In the genomic region with DNA sequence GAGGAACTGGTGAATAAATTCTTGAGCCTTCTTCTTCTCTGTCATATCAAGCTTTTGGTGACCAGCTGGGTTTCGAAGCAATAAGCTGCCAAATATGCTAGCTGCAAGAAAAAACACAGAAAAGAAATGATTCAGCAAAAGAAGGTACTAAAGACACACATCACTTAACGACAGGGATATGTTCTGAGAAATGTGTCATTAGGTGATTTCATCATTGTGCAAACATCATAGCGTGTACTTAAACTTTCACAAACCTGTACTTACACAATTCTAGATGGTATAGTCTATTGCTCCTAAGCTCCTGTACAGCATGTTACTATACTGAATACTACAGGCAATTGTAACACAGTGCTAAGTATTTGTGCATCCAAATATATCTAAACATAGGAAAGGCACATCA, we compare ENCODE assay signal across 18 cellular contexts. TPM values are rescaled to one million over a fixed set of nuclear protein-coding genes. Genes with fewer than 3 reads are reported as not detected.
DNase-seq lines count a peak whose midpoint lies in the region; ATAC-seq, FAIRE-seq and TF ChIP-seq lines count a peak whose summit lies in the region.
"Had no signal": no experiment of that assay in that cellular context is flagged by ENCODE, and none has a peak within 500 bp of the region (broad histone marks: within the 10 kb centered on the region; RNA-seq: fewer than 3 reads in every experiment).

No MANE protein-coding gene starts in this region.

- POLR2A ChIA-PET in activated CD4-positive, alpha-beta T cell treated with anti-CD3 and anti-CD28 coated beads, Interleukin-2, amount 10 ng/mL, durations not matched to agents 7 days and 5 days (lab: Charles Lee): no interaction called here
- POLR2A ChIA-PET in K562 (lab: Yijun Ruan, JAX): interaction anchor here (0.7 to 1.2 kb wide), 3 partner anchors 13 to 387 kb away, joined by 3 to 5 read pairs (median 3); no protein-coding TSS in a partner anchor

- TF ChIP-seq POLR2A in K562 (conservative IDR thresholded peaks at IDR 0.05): no peak

- H2AFZ ChIP-seq in K562 (ENCODE audit: low read depth, low read length): no peak overlapping the region

- no peak overlapping the region; a peak in 1 of 4 replicates for H3K9ac ChIP-seq in K562 (ENCODE audit: insufficient read depth in 1 of 2, low read depth in 2 of 2, low read length in 2 of 2)

- H3K9me1 ChIP-seq in K562 (ENCODE audit: control insufficient read depth, insufficient read depth, low read length): no peaks in the 10 kb centered on the region

- H3K4me3 Mint-ChIP-seq in activated CD4-positive, alpha-beta T cell treated with anti-CD3 and anti-CD28 coated beads, Interleukin-2, amount 10 ng/mL, durations not matched to agents 7 days and 5 days: peak overlapping the region; percentile 35
- peak overlapping the region; percentile 56 for H3K4me3 Mint-ChIP-seq in neural crest cell

- no peak for TF ChIP-seq EP300 in K562 (IDR thresholded peaks at IDR 0.05; ENCODE audit: low read length)

- DNase-seq in activated CD4-positive, alpha-beta T cell treated with anti-CD3 and anti-CD28 coated beads, Interleukin-2, amount 10 ng/mL, durations not matched to agents 7 days and 5 days: no peak
- no peak for DNase-seq in activated CD4-positive, alpha-beta T cell treated with anti-CD3 and anti-CD28 coated beads for 1 hour
- DNase-seq in MV-4-11 (lab: John Stamatoyannopoulos, UW) (peak; percentile 18), K562 (ENCODE audit: extremely low read depth in 1 of 4, low spot score in 3 of 4) (peak in 1 of 4 experiments; percentile 17), neural crest cell (ENCODE audit: low read depth, low spot score) (no peak), NCI-H146 (lab: John Stamatoyannopoulos, UW) (no peak)
- DNase-seq: activated CD4-positive, alpha-beta T cell treated with anti-CD3 and anti-CD28 coated beads for 48 hours; hypothalamus; left ventricle myocardium inferior; NCI-H1930; NCI-H526 treated with DMSO at 0.1 percent for 48 hours; stimulated activated CD4-positive, alpha-beta T cell treated with anti-CD3 and anti-CD28 coated beads, Interleukin-15, amount 100 ng/mL, for 24 hours had no signal

- H3K79me2 ChIP-seq in K562 (ENCODE audit: control insufficient read depth, insufficient read depth, low read length): peaks cover 21% of the 10 kb centered on the region

- 21% methylated on average over 3 of the region's 3 CpGs for WGBS in K562 (ENCODE audit: insufficient coverage, low coverage, missing lambda C conversion rate)

- no peaks in the 10 kb centered on the region; a peak in 1 of 5 replicates for H3K27me3 ChIP-seq in K562 (ENCODE audit: control insufficient read depth in 2 of 2, insufficient read depth in 2 of 2, low read length in 2 of 2)
- H3K27me3 ChIP-seq: ascending aorta had no signal

- peak overlapping the region; percentile 26; the same call in 2 of the 3 replicates for H3K27ac ChIP-seq in K562 (ENCODE audit: extremely low read depth, low read depth, low read length)
- H3K27ac ChIP-seq: ascending aorta, coronary artery, left ventricle myocardium inferior had no signal

- intact Hi-C loops in K562 (cut with micrococcal nuclease): no loop called here

- H3K4me1 ChIP-seq in K562 (replicated peaks in 1 of 2; ENCODE audit: control insufficient read depth in 2 of 2, insufficient read depth in 2 of 2, low read length in 2 of 2): peaks cover 20 to 25% of the 10 kb centered on the region in 2 experiments; a peak in 4 of 5 replicates

- no peak overlapping the region for H3K4me3 ChIP-seq in K562
- H3K4me3 ChIP-seq: ascending aorta, coronary artery, left ventricle myocardium inferior had no signal

- CTCF ChIA-PET in activated CD4-positive, alpha-beta T cell treated with anti-CD3 and anti-CD28 coated beads, Interleukin-2, amount 10 ng/mL, durations not matched to agents 7 days and 5 days (lab: Charles Lee): interaction anchor here (0.7 to 1.0 kb wide), 3 partner anchors 9 to 127 kb away, joined by 3 read pairs; no protein-coding TSS in a partner anchor
- CTCF ChIA-PET in K562 (lab: Yijun Ruan, JAX; ENCODE audit: low intra/inter-chr PET ratio): no interaction called here

- H3K4me2 ChIP-seq in K562 (ENCODE audit: insufficient read depth, low read length): no peak overlapping the region

- no peaks in the 10 kb centered on the region for H3K27me3 Mint-ChIP-seq in activated CD4-positive, alpha-beta T cell treated with anti-CD3 and anti-CD28 coated beads, Interleukin-2, amount 10 ng/mL, durations not matched to agents 7 days and 5 days
- H3K27me3 Mint-ChIP-seq in neural crest cell (ENCODE audit: low read depth): no peaks in the 10 kb centered on the region

- in situ Hi-C loops in K562 (cut with MboI): no loop called here

- 0 out of 2 replicates have a peak, but pooled peaks cover 5% of the 10 kb centered on the region for H4K20me1 ChIP-seq in K562 (replicated peaks; ENCODE audit: control insufficient read depth, insufficient read depth, low read length)

- no peak overlapping the region for H3K27ac Mint-ChIP-seq in activated CD4-positive, alpha-beta T cell treated with anti-CD3 and anti-CD28 coated beads, Interleukin-2, amount 10 ng/mL, durations not matched to agents 7 days and 5 days
- no peak overlapping the region for H3K27ac Mint-ChIP-seq in neural crest cell (ENCODE audit: unreplicated experiment)
- H3K27ac Mint-ChIP-seq: activated T-helper 2 cell treated with anti-CD3 and anti-CD28 coated beads, Interferon-gamma antibody, Interleukin-2, Interleukin-4, amounts not matched to agents 10 μg/mL and 5 μg/mL and 100 μg/mL, durations not matched to agents 14 hours and 24 hours and 36 hours had no signal

- H3K9me3 ChIP-seq in K562 (replicated peaks; ENCODE audit: control insufficient read depth, insufficient read depth, low read depth, low read length): no peaks in the 10 kb centered on the region
- H3K9me3 ChIP-seq: ascending aorta, Caco-2, left ventricle myocardium inferior had no signal

- TF ChIP-seq RAD21 in K562 (CRISPR knock-in tag; conservative IDR thresholded peaks at IDR 0.05 in 1 of 2, IDR thresholded peaks at IDR 0.05 in 1 of 2): no peak

- H3K36me3 Mint-ChIP-seq in activated CD4-positive, alpha-beta T cell treated with anti-CD3 and anti-CD28 coated beads, Interleukin-2, amount 10 ng/mL, durations not matched to agents 7 days and 5 days (ENCODE audit: low read depth): peaks cover 23% of the 10 kb centered on the region
- peaks cover 7% of the 10 kb centered on the region for H3K36me3 Mint-ChIP-seq in neural crest cell (ENCODE audit: low read depth)

- FAIRE-seq in K562 (lab: Jason Lieb, UNC): no peak

- H3K36me3 ChIP-seq in K562 (ENCODE audit: control insufficient read depth, insufficient read depth, low read length): peaks cover 44% of the 10 kb centered on the region

- no TSS peak for BruUV-seq in K562 (replicated peaks; lab: Mats Ljungman, UMichigan)

- H3K4me1 Mint-ChIP-seq in activated CD4-positive, alpha-beta T cell treated with anti-CD3 and anti-CD28 coated beads, Interleukin-2, amount 10 ng/mL, durations not matched to agents 7 days and 5 days: peaks cover 23% of the 10 kb centered on the region
- peaks cover 17% of the 10 kb centered on the region for H3K4me1 Mint-ChIP-seq in neural crest cell

- H3K9me3 Mint-ChIP-seq in activated CD4-positive, alpha-beta T cell treated with anti-CD3 and anti-CD28 coated beads, Interleukin-2, amount 10 ng/mL, durations not matched to agents 7 days and 5 days: no peaks in the 10 kb centered on the region
- H3K9me3 Mint-ChIP-seq in neural crest cell: no peaks in the 10 kb centered on the region
- H3K9me3 Mint-ChIP-seq: activated T-helper 2 cell treated with anti-CD3 and anti-CD28 coated beads, Interferon-gamma antibody, Interleukin-2, Interleukin-4, amounts not matched to agents 10 μg/mL and 5 μg/mL and 100 μg/mL, durations not matched to agents 14 hours and 24 hours and 36 hours had no signal

- ATAC-seq in K562: no peak
- ATAC-seq in GM21717 (IDR thresholded peaks at IDR 0.05; ENCODE audit: unreplicated experiment): no peak
- ATAC-seq in HG03520 (IDR thresholded peaks at IDR 0.05; ENCODE audit: unreplicated experiment): no peak

- no peak for TF ChIP-seq CTCF in K562 (IDR thresholded peaks at IDR 0.05 in 2 of 3, conservative IDR thresholded peaks at IDR 0.05 in 1 of 3; ENCODE audit: insufficient read depth in 2 of 3, low read depth in 1 of 3, low read length in 3 of 3)
- TF ChIP-seq CTCF in neural crest cell (conservative IDR thresholded peaks at IDR 0.05): no peak

RNA-seq across cellular contexts. Expression of gene MTF1, which starts 2.9 kb away (rescaled TPM):
- total RNA-seq in activated CD4-positive, alpha-beta T cell treated with anti-CD3 and anti-CD28 coated beads, Interleukin-2, amount 10 ng/mL, durations not matched to agents 7 days and 5 days: 10 to 100 TPM; 21.0 to 22.5 TPM
- total RNA-seq in K562 (2011; cell fraction: chromatin; rRNA removed; ENCODE audit: low replicate concordance): 31.8 and 48.9 TPM in 2 replicates
- total RNA-seq in K562 (2011; cell fraction: nucleolus; rRNA removed): 9.0 and 9.3 TPM in 2 replicates
- total RNA-seq in K562 (2011; cell fraction: nucleoplasm; rRNA removed): 11.7 and 13.0 TPM in 2 replicates
- total RNA-seq in K562 (2014; rRNA removed) (1.1 and 2.6 TPM in 2 replicates), K562 (2014; rRNA removed; fragmentation: Illumina TruSeq; extraction: Trizol) (6.7 and 7.1 TPM in 2 replicates), K562 (2015; rRNA removed; fragmentation: Illumina TruSeq; extraction: Trizol) (4.3 and 4.4 TPM in 2 replicates), K562 (2021) (11.3 and 12.2 TPM in 2 replicates), neural crest cell (15.7 and 19.9 TPM in 2 replicates)
- polyA plus RNA-seq in K562 (2011; rRNA removed) (4.8 and 5.1 TPM in 2 replicates), K562 (2014; fragmentation: Illumina TruSeq; extraction: Trizol) (5.2 and 6.1 TPM in 2 replicates), K562 (2014; fragmentation: Nextera tagmentation; extraction: Ambion mirVana) (1 to 10 TPM; 1.9 to 2.4 TPM), K562 (2014; rRNA removed) (2.9 and 3.6 TPM in 2 replicates)
- 3.1 and 4.5 TPM in 2 replicates for polyA plus RNA-seq in K562 (2011; cell fraction: cytosol; rRNA removed)
- 5.0 and 7.5 TPM in 2 replicates for polyA plus RNA-seq in K562 (2011; cell fraction: nucleus; rRNA removed)
- polyA plus RNA-seq in K562 (2012): 2.3 and 5.2 TPM in 2 replicates
- polyA minus RNA-seq in K562 (2011; rRNA and poly(A)+ RNA removed): 16.1 and 36.5 TPM in 2 replicates
- 2.8 and 3.1 TPM in 2 replicates for polyA minus RNA-seq in K562 (2011; cell fraction: cytosol; rRNA and poly(A)+ RNA removed)
- polyA minus RNA-seq in K562 (2011; cell fraction: nucleus; rRNA and poly(A)+ RNA removed): 3.2 and 6.2 TPM in 2 replicates

RNA-seq across cellular contexts. Expression of gene YRDC, which starts 54.3 kb away (rescaled TPM):
- total RNA-seq in activated CD4-positive, alpha-beta T cell treated with anti-CD3 and anti-CD28 coated beads, Interleukin-2, amount 10 ng/mL, durations not matched to agents 7 days and 5 days: 10 to 100 TPM; 12.0 to 13.8 TPM
- total RNA-seq in K562 (2011; cell fraction: chromatin; rRNA removed; ENCODE audit: low replicate concordance): 10.5 and 18.9 TPM in 2 replicates
- 20.5 and 22.2 TPM in 2 replicates for total RNA-seq in K562 (2011; cell fraction: nucleolus; rRNA removed)
- total RNA-seq in K562 (2011; cell fraction: nucleoplasm; rRNA removed): 21.0 and 24.2 TPM in 2 replicates
- total RNA-seq in K562 (2014; rRNA removed) (58.5 and 65.1 TPM in 2 replicates), K562 (2014; rRNA removed; fragmentation: Illumina TruSeq; extraction: Trizol) (47.2 and 51.0 TPM in 2 replicates), K562 (2015; rRNA removed; fragmentation: Illumina TruSeq; extraction: Trizol) (34.1 and 34.2 TPM in 2 replicates), K562 (2021) (57.2 and 60.1 TPM in 2 replicates), neural crest cell (17.0 and 17.6 TPM in 2 replicates)
- polyA plus RNA-seq in K562 (2011; rRNA removed) (49.8 and 56.0 TPM in 2 replicates), K562 (2014; fragmentation: Illumina TruSeq; extraction: Trizol) (40.2 and 44.8 TPM in 2 replicates), K562 (2014; fragmentation: Nextera tagmentation; extraction: Ambion mirVana) (10 to 100 TPM; 11.1 to 16.7 TPM), K562 (2014; rRNA removed) (54.4 and 58.9 TPM in 2 replicates)
- polyA plus RNA-seq in K562 (2011; cell fraction: cytosol; rRNA removed): 48.6 and 49.6 TPM in 2 replicates
- polyA plus RNA-seq in K562 (2011; cell fraction: nucleus; rRNA removed): 18.8 and 19.7 TPM in 2 replicates
- polyA plus RNA-seq in K562 (2012): 32.7 and 40.3 TPM in 2 replicates
- polyA minus RNA-seq in K562 (2011; rRNA and poly(A)+ RNA removed): 25.0 and 26.0 TPM in 2 replicates
- 19.2 and 24.3 TPM in 2 replicates for polyA minus RNA-seq in K562 (2011; cell fraction: cytosol; rRNA and poly(A)+ RNA removed)
- 10.4 and 11.3 TPM in 2 replicates for polyA minus RNA-seq in K562 (2011; cell fraction: nucleus; rRNA and poly(A)+ RNA removed)

RNA-seq across cellular contexts. Expression of gene C1orf122, which starts 54.7 kb away (rescaled TPM):
- total RNA-seq in activated CD4-positive, alpha-beta T cell treated with anti-CD3 and anti-CD28 coated beads, Interleukin-2, amount 10 ng/mL, durations not matched to agents 7 days and 5 days: 10 to 100 TPM; 13.9 to 16.8 TPM
- total RNA-seq in K562 (2011; cell fraction: chromatin; rRNA removed; ENCODE audit: low replicate concordance): 2.4 and 6.3 TPM in 2 replicates
- 12.6 and 15.3 TPM in 2 replicates for total RNA-seq in K562 (2011; cell fraction: nucleolus; rRNA removed)
- total RNA-seq in K562 (2011; cell fraction: nucleoplasm; rRNA removed): 6.2 and 7.9 TPM in 2 replicates
- total RNA-seq in K562 (2014; rRNA removed) (70.9 and 85.3 TPM in 2 replicates), K562 (2014; rRNA removed; fragmentation: Illumina TruSeq; extraction: Trizol) (11.2 TPM in 2 replicates), K562 (2015; rRNA removed; fragmentation: Illumina TruSeq; extraction: Trizol) (18.6 and 22.0 TPM in 2 replicates), K562 (2021) (51.5 and 52.5 TPM in 2 replicates), neural crest cell (37.3 and 40.0 TPM in 2 replicates)
- polyA plus RNA-seq in K562 (2011; rRNA removed) (17.3 and 20.7 TPM in 2 replicates), K562 (2014; fragmentation: Illumina TruSeq; extraction: Trizol) (8.5 and 12.4 TPM in 2 replicates), K562 (2014; fragmentation: Nextera tagmentation; extraction: Ambion mirVana) (1 to 10 TPM; 3.6 to 5.2 TPM), K562 (2014; rRNA removed) (47.9 and 58.3 TPM in 2 replicates)
- polyA plus RNA-seq in K562 (2011; cell fraction: cytosol; rRNA removed): 18.1 and 59.5 TPM in 2 replicates
- polyA plus RNA-seq in K562 (2011; cell fraction: nucleus; rRNA removed): 20.9 and 26.5 TPM in 2 replicates
- polyA plus RNA-seq in K562 (2012): 19.8 and 25.5 TPM in 2 replicates
- polyA minus RNA-seq in K562 (2011; rRNA and poly(A)+ RNA removed): 2.0 and 2.6 TPM in 2 replicates
- 5.5 and 5.9 TPM in 2 replicates for polyA minus RNA-seq in K562 (2011; cell fraction: cytosol; rRNA and poly(A)+ RNA removed)
- 4.3 and 5.7 TPM in 2 replicates for polyA minus RNA-seq in K562 (2011; cell fraction: nucleus; rRNA and poly(A)+ RNA removed)
